In the genomic region with DNA sequence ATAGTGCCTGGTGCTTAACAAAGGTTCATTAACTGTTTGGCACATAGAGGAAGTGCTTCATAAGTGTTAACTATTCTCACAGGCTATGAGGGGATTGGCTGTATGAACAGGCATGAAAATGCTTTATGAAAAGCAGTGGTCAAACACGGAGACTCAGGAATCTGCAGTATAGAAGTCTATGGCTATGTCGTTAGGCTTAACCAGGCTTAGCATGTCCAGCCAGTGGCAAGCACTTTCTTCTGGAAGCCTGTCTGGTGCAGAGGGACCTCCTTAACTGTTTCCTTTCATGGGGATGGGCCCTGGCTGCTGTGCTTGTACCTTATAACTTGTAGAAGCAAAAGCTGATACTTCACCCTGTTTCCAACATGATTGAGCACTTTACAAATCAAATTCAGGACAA, we compare ENCODE assay signal across 20 cellular contexts.
"Had no signal": no experiment of that assay in that cellular context is flagged by ENCODE, and none has a peak within 500 bp of the region (broad histone marks: within the 10 kb centered on the region; RNA-seq: fewer than 3 reads in every experiment).

No MANE protein-coding gene starts in this region.

- H3K27ac ChIP-seq: coronary artery, foreskin keratinocyte, hepatocyte, neutrophil, tibial artery, upper lobe of left lung, uterus had no signal

- H3K4me3 ChIP-seq: coronary artery, hepatocyte, tibial artery, upper lobe of left lung, uterus had no signal

- H3K36me3 ChIP-seq: neutrophil, tibial artery, upper lobe of left lung, uterus had no signal

- H3K4me1 ChIP-seq: foreskin keratinocyte, tibial artery, upper lobe of left lung, uterus had no signal

- H3K79me2 ChIP-seq: hepatocyte had no signal

- H3K4me2 ChIP-seq: hepatocyte had no signal

- H3K27me3 Mint-ChIP-seq: naive thymus-derived CD4-positive, alpha-beta T cell; stimulated activated memory B cell treated with anti-CD40 and anti-IgM and Interleukin-4, amounts not matched to agents 10 μg/mL and 1 μg/mL and 100 μg/mL, for 72 hours; stimulated activated naive CD8-positive, alpha-beta T cell treated with anti-CD3 and anti-CD28 coated beads, Interleukin-15, Interleukin-2, amounts not matched to agents 100 ng/mL and 50 ng/mL, for 24 hours had no signal

- ATAC-seq: foreskin keratinocyte; left colon; naive thymus-derived CD4-positive, alpha-beta T cell; right cardiac atrium; stimulated activated memory B cell treated with anti-CD40 and anti-IgM and Interleukin-4, amounts not matched to agents 10 μg/mL and 1 μg/mL and 100 μg/mL, for 72 hours had no signal

- H3K4me3 Mint-ChIP-seq: endodermal cell; naive thymus-derived CD4-positive, alpha-beta T cell; nephron progenitor cell; stimulated activated memory B cell treated with anti-CD40 and anti-IgM and Interleukin-4, amounts not matched to agents 10 μg/mL and 1 μg/mL and 100 μg/mL, for 72 hours; stimulated activated naive CD8-positive, alpha-beta T cell treated with anti-CD3 and anti-CD28 coated beads, Interleukin-15, Interleukin-2, amounts not matched to agents 100 ng/mL and 50 ng/mL, for 24 hours had no signal

- H3K36me3 Mint-ChIP-seq: stimulated activated memory B cell treated with anti-CD40 and anti-IgM and Interleukin-4, amounts not matched to agents 10 μg/mL and 1 μg/mL and 100 μg/mL, for 72 hours had no signal

- H3K9me3 ChIP-seq: neutrophil, tibial artery, upper lobe of left lung, uterus had no signal

- DNase-seq: effector CD4-positive, alpha-beta T cell; endodermal cell; erythroblast; foreskin keratinocyte; head of caudate nucleus; left colon; naive thymus-derived CD4-positive, alpha-beta T cell; nephron progenitor cell; posterior cingulate gyrus; right cardiac atrium; stimulated activated CD4-positive, alpha-beta T cell treated with anti-CD3 and anti-CD28 coated beads, Interleukin-4, amount 100 ng/mL, for 1 hour; tibial artery; upper lobe of left lung; uterus had no signal

- H3K4me1 Mint-ChIP-seq: endodermal cell; naive thymus-derived CD4-positive, alpha-beta T cell; nephron progenitor cell; stimulated activated memory B cell treated with anti-CD40 and anti-IgM and Interleukin-4, amounts not matched to agents 10 μg/mL and 1 μg/mL and 100 μg/mL, for 72 hours had no signal

- H2AFZ ChIP-seq: hepatocyte had no signal

- FAIRE-seq: endothelial cell of umbilical vein had no signal

- H3K27me3 ChIP-seq: foreskin keratinocyte, hepatocyte, neutrophil, tibial artery, upper lobe of left lung, uterus had no signal

- H3K9me3 Mint-ChIP-seq: endodermal cell; naive thymus-derived CD4-positive, alpha-beta T cell; nephron progenitor cell; stimulated activated memory B cell treated with anti-CD40 and anti-IgM and Interleukin-4, amounts not matched to agents 10 μg/mL and 1 μg/mL and 100 μg/mL, for 72 hours; stimulated activated naive CD8-positive, alpha-beta T cell treated with anti-CD3 and anti-CD28 coated beads, Interleukin-15, Interleukin-2, amounts not matched to agents 100 ng/mL and 50 ng/mL, for 24 hours had no signal

- H3K27ac Mint-ChIP-seq: endodermal cell; naive thymus-derived CD4-positive, alpha-beta T cell; nephron progenitor cell; stimulated activated memory B cell treated with anti-CD40 and anti-IgM and Interleukin-4, amounts not matched to agents 10 μg/mL and 1 μg/mL and 100 μg/mL, for 72 hours; stimulated activated naive CD8-positive, alpha-beta T cell treated with anti-CD3 and anti-CD28 coated beads, Interleukin-15, Interleukin-2, amounts not matched to agents 100 ng/mL and 50 ng/mL, for 24 hours had no signal
